17 cellular contexts compared by ENCODE assay signal in the genomic region with DNA sequence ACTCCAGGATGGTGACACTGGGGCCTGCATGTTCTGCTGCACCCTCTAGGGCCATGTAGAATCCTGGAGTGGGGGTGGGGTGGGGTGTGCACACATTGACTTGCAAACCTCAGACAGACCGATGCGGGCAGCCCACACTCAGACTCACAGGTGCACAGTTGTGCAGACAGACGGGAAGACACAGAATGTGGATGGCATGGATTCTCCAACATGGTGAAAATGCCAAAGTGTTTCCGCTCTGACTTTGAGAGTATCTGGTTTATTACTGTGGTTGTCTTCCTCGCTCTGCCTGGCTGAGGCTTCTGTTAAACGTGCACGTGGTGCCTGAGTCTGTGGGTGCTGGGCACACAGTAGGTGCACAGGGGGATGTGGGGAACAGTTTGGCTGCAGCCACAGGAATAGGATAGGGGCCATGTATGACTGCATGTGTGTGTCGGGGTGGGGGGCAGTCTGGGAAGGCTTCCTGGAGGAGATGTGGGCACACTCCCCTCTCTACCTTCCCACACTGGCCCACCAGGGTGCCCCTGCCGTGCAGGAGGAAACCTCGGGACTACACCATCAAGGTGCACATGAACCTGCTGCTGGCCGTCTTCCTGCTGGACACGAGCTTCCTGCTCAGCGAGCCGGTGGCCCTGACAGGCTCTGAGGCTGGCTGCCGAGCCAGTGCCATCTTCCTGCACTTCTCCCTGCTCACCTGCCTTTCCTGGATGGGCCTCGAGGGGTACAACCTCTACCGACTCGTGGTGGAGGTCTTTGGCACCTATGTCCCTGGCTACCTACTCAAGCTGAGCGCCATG. TPM values are rescaled to one million over a fixed set of nuclear protein-coding genes. Genes with fewer than 3 reads are reported as not detected.
DNase-seq lines count a peak whose midpoint lies in the region; ATAC-seq, FAIRE-seq and TF ChIP-seq lines count a peak whose summit lies in the region.
"Had no signal": no experiment of that assay in that cellular context is flagged by ENCODE, and none has a peak within 500 bp of the region (broad histone marks: within the 10 kb centered on the region; RNA-seq: fewer than 3 reads in every experiment).

No MANE protein-coding gene starts in this region.

- H3K4me1 Mint-ChIP-seq in effector memory CD8-positive, alpha-beta T cell (ENCODE audit: low read depth in 2 of 2): peaks cover 16 to 28% of the 10 kb centered on the region in 2 donors
- peaks cover under 1% of the 10 kb centered on the region for H3K4me1 Mint-ChIP-seq in neural progenitor cell
- H3K4me1 Mint-ChIP-seq: IgD-negative memory B cell had no signal

- no peaks in the 10 kb centered on the region for H3K9me3 ChIP-seq in right cardiac atrium (ENCODE audit: control insufficient read depth, low read length)
- no peaks in the 10 kb centered on the region for H3K9me3 ChIP-seq in neural progenitor cell (ENCODE audit: low read depth)
- no peaks in the 10 kb centered on the region for H3K9me3 ChIP-seq in mucosa of descending colon
- no peaks in the 10 kb centered on the region for H3K9me3 ChIP-seq in small intestine (ENCODE audit: control insufficient read depth, low read depth)
- H3K9me3 ChIP-seq: BLaER1 treated with 17β-estradiol and CSF1 and Interleukin-3, amounts not matched to agents 10 nM and 100 nM had no signal

- H4K20me1 ChIP-seq in neural progenitor cell (ENCODE audit: low read depth): no peaks in the 10 kb centered on the region
- H4K20me1 ChIP-seq: BLaER1 treated with 17β-estradiol and CSF1 and Interleukin-3, amounts not matched to agents 10 nM and 100 nM had no signal

- H3K4me2 ChIP-seq in neural progenitor cell: no peak overlapping the region
- H3K4me2 ChIP-seq: BLaER1 treated with 17β-estradiol and CSF1 and Interleukin-3, amounts not matched to agents 10 nM and 100 nM had no signal

- H3K27ac ChIP-seq in right cardiac atrium (ENCODE audit: low read length) (no peak overlapping the region), neural progenitor cell (no peak overlapping the region), small intestine (ENCODE audit: low read depth in 1 of 2, low read length in 1 of 2) (no peak overlapping the region)
- H3K27ac ChIP-seq: BLaER1 treated with 17β-estradiol and CSF1 and Interleukin-3, amounts not matched to agents 10 nM and 100 nM had no signal

- H3K9me3 Mint-ChIP-seq in effector memory CD8-positive, alpha-beta T cell: no peaks in the 10 kb centered on the region
- H3K9me3 Mint-ChIP-seq in neural progenitor cell: no peaks in the 10 kb centered on the region
- H3K9me3 Mint-ChIP-seq: CD4-positive, CD25-positive, alpha-beta regulatory T cell; HFFc6; IgD-negative memory B cell had no signal

- DNase-seq in Right ventricle myocardium inferior (ENCODE audit: missing footprints) (peak; percentile 55), right cardiac atrium (no peak), neural progenitor cell (ENCODE audit: low spot score) (no peak), posterior cingulate gyrus (no peak), mucosa of descending colon (no peak), small intestine (no peak)
- DNase-seq in effector memory CD8-positive, alpha-beta T cell: no peak
- DNase-seq: 8988T; ACHN; CD4-positive, CD25-positive, alpha-beta regulatory T cell; DMS53; GF-D8; HCEC 1CT; HFFc6 had no signal

- WGBS in right cardiac atrium: 78% methylated on average over 19 of the region's 19 CpGs
- 80 to 85% (median 82%) methylated on average over 18 to 19 of the region's 19 CpGs for WGBS in small intestine, 3 donors

- H3K79me2 ChIP-seq in neural progenitor cell (ENCODE audit: low read depth): no peaks in the 10 kb centered on the region

- H2AFZ ChIP-seq in neural progenitor cell (replicated peaks): no peak overlapping the region

- TF ChIP-seq CTCF in neural progenitor cell (IDR thresholded peaks at IDR 0.05) (no peak), mucosa of descending colon (IDR thresholded peaks at IDR 0.05) (no peak)

- no peak for FAIRE-seq in small intestine (lab: Jason Lieb, UNC)

- peak overlapping the region; percentile 60 to 88 for H3K27ac Mint-ChIP-seq in effector memory CD8-positive, alpha-beta T cell
- peak overlapping the region; percentile 89 for H3K27ac Mint-ChIP-seq in neural progenitor cell
- H3K27ac Mint-ChIP-seq: CD4-positive, CD25-positive, alpha-beta regulatory T cell; HFFc6 had no signal

- no peaks in the 10 kb centered on the region for H3F3A ChIP-seq in neural progenitor cell (ENCODE audit: low read depth)

- no peaks in the 10 kb centered on the region for H3K36me3 ChIP-seq in neural progenitor cell
- no peaks in the 10 kb centered on the region for H3K36me3 ChIP-seq in mucosa of descending colon (ENCODE audit: low read depth)
- peaks cover 0 to 6% of the 10 kb centered on the region in 2 donors for H3K36me3 ChIP-seq in small intestine (ENCODE audit: control insufficient read depth in 2 of 2, insufficient read depth in 2 of 2, low read length in 2 of 2)

- H3K4me3 ChIP-seq in right cardiac atrium (ENCODE audit: low read length) (no peak overlapping the region), neural progenitor cell (no peak overlapping the region), mucosa of descending colon (no peak overlapping the region), small intestine (ENCODE audit: low read depth in 1 of 2, low read length in 2 of 2) (no peak overlapping the region)
- H3K4me3 ChIP-seq: BLaER1 treated with 17β-estradiol and CSF1 and Interleukin-3, amounts not matched to agents 10 nM and 100 nM had no signal

- no peaks in the 10 kb centered on the region for H3K27me3 Mint-ChIP-seq in effector memory CD8-positive, alpha-beta T cell
- H3K27me3 Mint-ChIP-seq in neural progenitor cell (ENCODE audit: insufficient read depth, low read depth): peaks cover 10% of the 10 kb centered on the region
- H3K27me3 Mint-ChIP-seq: CD4-positive, CD25-positive, alpha-beta regulatory T cell had no signal

- H3K27me3 ChIP-seq in right cardiac atrium (ENCODE audit: control insufficient read depth, insufficient read depth) (no peaks in the 10 kb centered on the region), neural progenitor cell (no peaks in the 10 kb centered on the region), small intestine (ENCODE audit: control insufficient read depth in 2 of 2, insufficient read depth in 2 of 2, low read length in 2 of 2) (no peaks in the 10 kb centered on the region)
- H3K27me3 ChIP-seq: BLaER1 treated with 17β-estradiol and CSF1 and Interleukin-3, amounts not matched to agents 10 nM and 100 nM had no signal

- ATAC-seq in Right ventricle myocardium inferior (no peak), right cardiac atrium (no peak), mucosa of descending colon (no peak)
- ATAC-seq in effector memory CD8-positive, alpha-beta T cell (replicated peaks): no peak

- peaks cover 48% of the 10 kb centered on the region for H3K36me3 Mint-ChIP-seq in effector memory CD8-positive, alpha-beta T cell (ENCODE audit: insufficient read depth)
- H3K36me3 Mint-ChIP-seq in neural progenitor cell: peaks cover 4% of the 10 kb centered on the region
- H3K36me3 Mint-ChIP-seq: CD4-positive, CD25-positive, alpha-beta regulatory T cell had no signal

- no peak overlapping the region for H3K4me3 Mint-ChIP-seq in effector memory CD8-positive, alpha-beta T cell
- H3K4me3 Mint-ChIP-seq in neural progenitor cell: no peak overlapping the region
- H3K4me3 Mint-ChIP-seq: CD4-positive, CD25-positive, alpha-beta regulatory T cell; HFFc6; IgD-negative memory B cell had no signal

- no peaks in the 10 kb centered on the region for H3K4me1 ChIP-seq in right cardiac atrium (ENCODE audit: control insufficient read depth, insufficient read depth, low read length)
- H3K4me1 ChIP-seq in neural progenitor cell: no peaks in the 10 kb centered on the region
- H3K4me1 ChIP-seq in mucosa of descending colon (ENCODE audit: low read depth): no peaks in the 10 kb centered on the region
- H3K4me1 ChIP-seq in small intestine (ENCODE audit: control insufficient read depth in 2 of 2, insufficient read depth in 1 of 2, low read depth in 1 of 2, low read length in 1 of 2): no peaks in the 10 kb centered on the region

- H3K9ac ChIP-seq in neural progenitor cell: no peak overlapping the region
- H3K9ac ChIP-seq: BLaER1 treated with 17β-estradiol and CSF1 and Interleukin-3, amounts not matched to agents 10 nM and 100 nM had no signal

- intact Hi-C loops in Right ventricle myocardium inferior (cut with DNase I) (no loop called here), right cardiac atrium (cut with DNase I) (loop anchor here in 1 of 4 donors (10.0 kb wide), 1 partner anchor 336 kb away; no protein-coding TSS in a partner anchor), posterior cingulate gyrus (cut with DNase I) (no loop called here), mucosa of descending colon (cut with DNase I, micrococcal nuclease) (no loop called here)

RNA-seq across cellular contexts. Expression of a gene that starts 9.0 kb away (rescaled TPM):
- total RNA-seq in Right ventricle myocardium inferior: 0.87 TPM
- total RNA-seq in right cardiac atrium: under 1 TPM; 0.11 to 0.66 (median 0.19) TPM
- 0.11 TPM for polyA plus RNA-seq in right cardiac atrium
- total RNA-seq in neural progenitor cell (ENCODE audit: low replicate concordance): not detected in 2 replicates
- total RNA-seq in mucosa of descending colon: 1 to 10 TPM in 2 of 3 donors, under 1 TPM in 1; 0.84 to 3.4 (median 1.8) TPM
- 1 to 10 TPM in 1 of 3 donors, under 1 TPM in 2; 0.45 to 8.6 (median 0.81) TPM for polyA plus RNA-seq in small intestine
- total RNA-seq: H4, HFFc6 had no signal
- polyA plus RNA-seq: CD4-positive, CD25-positive, alpha-beta regulatory T cell; IgD-negative memory B cell had no signal

RNA-seq across cellular contexts. Expression of a gene that starts 30.6 kb away (rescaled TPM):
- total RNA-seq in Right ventricle myocardium inferior (23.1 TPM), right cardiac atrium (10 to 100 TPM; 10.2 to 24.1 (median 17.4) TPM), neural progenitor cell (ENCODE audit: low replicate concordance) (8.0 and 17.5 TPM in 2 replicates), mucosa of descending colon (100 to 1,000 TPM in 1 of 3 donors, 10 to 100 TPM in 2; 37.0 to 104 (median 98.4) TPM)
- polyA plus RNA-seq in right cardiac atrium (15.0 TPM), small intestine (10 to 100 TPM in 1 of 3 donors, 1 to 10 TPM in 2; 4.1 to 47.8 (median 4.2) TPM)

RNA-seq across cellular contexts. Expression of a gene that starts 35.5 kb away (rescaled TPM):
- total RNA-seq in Right ventricle myocardium inferior (not detected), right cardiac atrium (not detected), neural progenitor cell (ENCODE audit: low replicate concordance) (0.41 and 0.84 TPM in 2 replicates), mucosa of descending colon (not detected)
- polyA plus RNA-seq in right cardiac atrium (not detected), small intestine (not detected)
- total RNA-seq: CD4-positive, CD25-positive, alpha-beta regulatory T cell; HFFc6 had no signal
- polyA plus RNA-seq: CD4-positive, CD25-positive, alpha-beta regulatory T cell; IgD-negative memory B cell had no signal
